Comparison of ENCODE assay signal across 1 cellular context in genomic region chr2:164954954-164955701, GRCh38.
TF ChIP-seq lines count a peak whose summit lies in the region.

Gene SLC38A11, minus strand, starts transcription at chr2:164955525. Its CDS starts 278 bp downstream, at chr2:164955247.

TF ChIP-seq in IMR-90, 13 proteins besides CTCF, POLR2A, EP300 and RAD21 (continued from another document):
- no peak for TF ChIP-seq USF2 (IDR thresholded peaks at IDR 0.05; ENCODE audit: low read depth, low read length)
